In the genomic region with DNA sequence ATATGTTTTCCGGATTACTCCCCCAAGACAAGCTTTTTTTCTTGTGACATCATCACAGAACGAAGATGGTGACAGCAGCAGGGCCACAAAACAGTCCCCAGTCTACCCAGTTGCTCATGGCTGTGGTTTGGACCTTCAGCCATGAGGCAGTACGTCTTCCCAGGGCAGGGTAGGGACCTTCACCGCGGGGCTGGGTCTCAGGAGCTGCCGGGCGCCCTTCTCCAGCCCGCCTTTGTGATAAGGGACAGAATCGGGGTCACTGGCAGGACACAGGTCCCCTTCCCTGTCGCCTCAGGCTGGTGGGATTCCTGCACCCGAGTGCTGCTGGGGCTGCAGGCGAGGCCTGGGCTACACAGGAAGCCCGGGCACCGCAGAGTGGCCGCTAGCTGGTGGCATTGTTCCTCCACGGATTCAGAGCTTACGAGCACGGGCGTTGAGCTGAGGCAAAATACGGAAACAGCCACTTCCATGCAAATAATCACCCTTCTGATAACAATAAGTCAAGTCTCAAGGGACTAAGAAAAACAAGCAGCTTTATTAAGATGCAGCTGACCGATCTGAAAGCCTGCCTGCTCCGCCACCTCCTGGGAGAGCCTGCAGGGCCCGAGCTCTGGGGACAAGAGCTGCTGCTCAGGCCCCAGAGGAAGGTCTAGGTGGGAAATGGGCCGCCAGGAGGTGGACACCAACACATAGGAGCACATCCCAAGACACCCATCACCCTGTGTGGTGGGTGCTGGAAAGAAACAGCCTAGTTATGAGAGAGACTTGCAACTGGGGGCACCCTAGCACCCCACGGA, we compare ENCODE assay signal across 12 cellular contexts. TPM values are rescaled to one million over a fixed set of nuclear protein-coding genes. Genes with fewer than 3 reads are reported as not detected.
DNase-seq lines count a peak whose midpoint lies in the region; ATAC-seq, FAIRE-seq and TF ChIP-seq lines count a peak whose summit lies in the region.
"Had no signal": no experiment of that assay in that cellular context is flagged by ENCODE, and none has a peak within 500 bp of the region (broad histone marks: within the 10 kb centered on the region; RNA-seq: fewer than 3 reads in every experiment).

No MANE protein-coding gene starts in this region.

- peaks cover 9% of the 10 kb centered on the region for H4K20me1 ChIP-seq in BLaER1

- no peaks in the 10 kb centered on the region for H3K36me3 ChIP-seq in BLaER1
- H3K36me3 ChIP-seq in bronchial epithelial cell (ENCODE audit: control insufficient read depth, insufficient read depth, low read length), result peaks cover 6% of the 10 kb centered on the region

- H3K4me1 ChIP-seq in BLaER1, result peaks cover 64% of the 10 kb centered on the region

- peak overlapping the region; percentile 26 for H3K9ac ChIP-seq in BLaER1

- peak overlapping the region; percentile 57 for H3K27ac ChIP-seq in BLaER1

- peak; percentile 63 for ATAC-seq in HG03139 (IDR thresholded peaks at IDR 0.05; ENCODE audit: unreplicated experiment)

- peak overlapping the region; percentile 91 for H3K4me2 ChIP-seq in BLaER1

- H3K9me3 ChIP-seq in BLaER1, result no peaks in the 10 kb centered on the region

- H3K27me3 ChIP-seq in BLaER1, result peaks cover 45% of the 10 kb centered on the region
- H3K27me3 ChIP-seq in bronchial epithelial cell (ENCODE audit: control insufficient read depth, insufficient read depth, low read length), result no peaks in the 10 kb centered on the region

- peak; percentile 23 for FAIRE-seq in bronchial epithelial cell (lab: Jason Lieb, UNC)

- peak; percentile 63 for DNase-seq in GM19238 (ENCODE audit: insufficient read length, low spot score)
- DNase-seq in bronchial epithelial cell (ENCODE audit: low read depth), result no peak
- no peak for DNase-seq in NCI-H2227 (lab: John Stamatoyannopoulos, UW; ENCODE audit: unreplicated experiment)
- no peak for DNase-seq in NCI-H1092 (lab: John Stamatoyannopoulos, UW)
- DNase-seq in EL, result no peak
- no peak for DNase-seq in NOMO-1 treated with DMSO at 0.1 percent for 48 hours (lab: John Stamatoyannopoulos, UW; ENCODE audit: unreplicated experiment)
- DNase-seq: AML-193 had no signal

- TF ChIP-seq CTCF in bronchial epithelial cell (IDR thresholded peaks at IDR 0.05; ENCODE audit: insufficient read depth, low read length, severe bottlenecking), result no peak

- peak overlapping the region; percentile 41 for H3K4me3 ChIP-seq in BLaER1
- H3K4me3 ChIP-seq in bronchial epithelial cell (ENCODE audit: low read depth, low read length), result no peak overlapping the region
- H3K4me3 ChIP-seq: skin epidermis had no signal

RNA-seq across cellular contexts. Expression of gene TBX1, which starts 12.3 kb away (rescaled TPM):
- total RNA-seq in bronchial epithelial cell, result 5.4 and 12.9 TPM in 2 replicates
- total RNA-seq: kidney epithelial cell had no signal

RNA-seq across cellular contexts. Expression of gene GP1BB, which starts 49.5 kb away (rescaled TPM):
- total RNA-seq in bronchial epithelial cell, result 0.90 TPM in 1 of 2 replicates, not detected in the other
- total RNA-seq: activated T-helper 1 cell treated with anti-CD3 and anti-CD28 coated beads, Interleukin-12 subunit alpha, Interleukin-12 subunit beta, Interleukin-2, Interleukin-4 antibody, amounts not matched to agents 30 ng/mL and 10 ng/mL and 1 ng/mL, durations not matched to agents 14 hours and 24 hours and 36 hours had no signal

RNA-seq across cellular contexts. Expression of gene SEPTIN5, which starts 58.6 kb away (rescaled TPM):
- 5.8 and 18.3 TPM in 2 replicates for total RNA-seq in bronchial epithelial cell
